In the genomic region with DNA sequence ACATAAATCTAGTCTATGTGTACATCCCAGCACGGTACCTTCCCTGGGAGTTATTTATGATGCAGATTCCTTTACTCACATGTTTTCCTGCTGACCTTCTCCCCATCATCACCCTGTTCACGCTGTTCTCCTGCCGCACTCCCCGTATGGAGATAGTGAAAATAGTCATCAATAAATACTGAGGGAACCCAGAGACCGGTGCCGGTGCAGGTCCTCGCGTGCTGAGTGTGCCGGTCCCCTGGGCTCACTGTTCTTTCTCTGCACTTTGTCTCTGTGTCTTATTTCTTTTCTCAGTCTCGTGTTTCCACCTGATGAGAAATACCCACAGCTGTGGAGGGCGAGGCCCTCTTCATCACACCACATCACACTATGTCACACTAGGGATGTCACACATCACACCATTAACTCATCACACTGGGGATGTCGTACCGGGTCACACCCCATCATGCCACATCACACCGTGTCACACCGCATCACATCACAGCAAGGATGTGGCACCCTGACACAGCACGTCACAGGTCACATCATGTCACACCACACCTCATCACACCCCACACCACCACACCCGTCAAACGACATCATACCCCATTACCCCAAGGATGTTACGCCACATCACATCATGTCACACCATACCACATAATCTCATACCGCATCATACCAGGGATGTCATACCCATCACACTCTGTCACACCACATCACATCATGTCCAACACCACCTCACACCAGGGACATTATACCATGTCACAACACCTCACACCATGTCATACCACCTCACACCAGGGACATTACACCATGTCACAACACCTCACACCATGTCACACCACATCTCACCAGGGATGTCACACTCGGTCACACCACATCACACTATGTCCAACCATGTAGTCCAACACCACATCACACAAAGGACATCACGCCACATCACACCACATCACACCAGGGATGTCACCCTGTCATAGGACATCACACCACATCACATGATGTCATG, we compare ENCODE assay signal across 21 cellular contexts.
A peak's percentile ranks its signal among the peaks of the same experiment; 100 is the strongest.
DNase-seq lines count a peak whose midpoint lies in the region; ATAC-seq and TF ChIP-seq lines count a peak whose summit lies in the region.
"Had no signal": no experiment of that assay in that cellular context is flagged by ENCODE, and none has a peak within 500 bp of the region (broad histone marks: within the 10 kb centered on the region; RNA-seq: fewer than 3 reads in every experiment).

No MANE protein-coding gene starts in this region.

- peak overlapping the region; percentile 37 to 96 (median 75) for H3K27ac Mint-ChIP-seq in IgD-negative memory B cell
- no peak overlapping the region for H3K27ac Mint-ChIP-seq in stimulated activated effector memory CD8-positive, alpha-beta T cell treated with anti-CD3 and anti-CD28 coated beads, Interleukin-12 subunit alpha, Interleukin-12 subunit beta, amount 100 ng/mL, for 72 hours
- H3K27ac Mint-ChIP-seq: activated CD4-positive, alpha-beta T cell treated with anti-CD3 and anti-CD28 coated beads for 36 hours; activated naive CD4-positive, alpha-beta T cell treated with anti-CD3 and anti-CD28 coated beads, Interleukin-2, amount 50 U/mL, for 72 hours; T-cell had no signal

- in situ Hi-C loops in GM13976 (cut with MboI; ENCODE audit: low sequenced_read_pairs, unreplicated experiment): no loop called here

- H3K27ac ChIP-seq in lung (ENCODE audit: low read depth in 1 of 2, low read length in 1 of 2): no peak overlapping the region
- no peak overlapping the region for H3K27ac ChIP-seq in testis
- no peak overlapping the region for H3K27ac ChIP-seq in colonic mucosa

- H3K4me3 ChIP-seq in lung (no peak overlapping the region), testis (no peak overlapping the region), colonic mucosa (no peak overlapping the region)
- H3K4me3 ChIP-seq: mucosa of descending colon had no signal

- no peak for TF ChIP-seq POLR2A in testis (IDR thresholded peaks at IDR 0.05)

- H3K4me1 ChIP-seq in lung (ENCODE audit: control insufficient read depth in 2 of 2, insufficient read depth in 2 of 2, low read length in 2 of 2) (no peaks in the 10 kb centered on the region), testis (no peaks in the 10 kb centered on the region), colonic mucosa (no peaks in the 10 kb centered on the region)

- no peaks in the 10 kb centered on the region for H3K36me3 Mint-ChIP-seq in IgD-negative memory B cell
- no peaks in the 10 kb centered on the region for H3K36me3 Mint-ChIP-seq in stimulated activated effector memory CD8-positive, alpha-beta T cell treated with anti-CD3 and anti-CD28 coated beads, Interleukin-12 subunit alpha, Interleukin-12 subunit beta, amount 100 ng/mL, for 72 hours
- H3K36me3 Mint-ChIP-seq: activated naive CD4-positive, alpha-beta T cell treated with anti-CD3 and anti-CD28 coated beads, Interleukin-2, amount 50 U/mL, for 72 hours; CD4-positive, alpha-beta memory T cell; T-cell had no signal

- WGBS in lung, 2 donors: 87 to 92% methylated on average over 22 of the region's 22 CpGs
- WGBS in testis, 2 donors: 82 to 83% methylated on average over 22 of the region's 22 CpGs

- H3K9ac ChIP-seq in colonic mucosa (ENCODE audit: low read depth in 2 of 2, low read length in 2 of 2): no peak overlapping the region

- no peaks in the 10 kb centered on the region for H3K27me3 Mint-ChIP-seq in IgD-negative memory B cell

- DNase-seq in GM13976 (ENCODE audit: low spot score) (peak; percentile 10), lung (ENCODE audit: low spot score) (no peak), testis (no peak), colonic mucosa (no peak)
- no peak for DNase-seq in stimulated activated effector memory CD8-positive, alpha-beta T cell treated with anti-CD3 and anti-CD28 coated beads, Interleukin-12 subunit alpha, Interleukin-12 subunit beta, amount 100 ng/mL, for 72 hours (ENCODE audit: low spot score in 2 of 2)
- DNase-seq: activated CD4-positive, alpha-beta T cell treated with anti-CD3 and anti-CD28 coated beads for 36 hours; CD4-positive, alpha-beta memory T cell; DMS 273 treated with DMSO at 0.1 percent for 48 hours; effector memory CD4-positive, alpha-beta T cell; foreskin melanocyte; hippocampal formation; mucosa of descending colon; NCI-H187 treated with DMSO at 0.1 percent for 48 hours; NCI-H748 treated with DMSO at 0.1 percent for 48 hours; right cardiac atrium; SHP77; stimulated activated CD8-positive, alpha-beta memory T cell treated with anti-CD3 and anti-CD28 coated beads, Interleukin-4, amount 100 ng/mL, for 48 hours; T-cell had no signal

- ATAC-seq in lung (ENCODE audit: insufficient read depth, low FRiP score) (peak; percentile 39), HG03439 (IDR thresholded peaks at IDR 0.05; ENCODE audit: unreplicated experiment) (no peak)
- ATAC-seq in stimulated activated effector memory CD8-positive, alpha-beta T cell treated with anti-CD3 and anti-CD28 coated beads, Interleukin-12 subunit alpha, Interleukin-12 subunit beta, amount 100 ng/mL, for 72 hours: peak; percentile 40
- ATAC-seq: activated CD4-positive, alpha-beta T cell treated with anti-CD3 and anti-CD28 coated beads for 36 hours; activated naive CD4-positive, alpha-beta T cell treated with anti-CD3 and anti-CD28 coated beads, Interleukin-2, amount 50 U/mL, for 72 hours; mucosa of descending colon; right cardiac atrium; T-cell had no signal

- intact Hi-C loops in testis (cut with DNase I; ENCODE audit: low total_unique reads): no loop called here
- intact Hi-C loops in colonic mucosa (cut with DNase I): no loop called here

- H3K9me3 ChIP-seq in lung (ENCODE audit: control insufficient read depth in 2 of 2, insufficient read depth in 1 of 2, low read length in 1 of 2) (peaks cover 0 to 9% of the 10 kb centered on the region in 2 donors), testis (no peaks in the 10 kb centered on the region), colonic mucosa (no peaks in the 10 kb centered on the region)
- H3K9me3 ChIP-seq: mucosa of descending colon had no signal

- no peaks in the 10 kb centered on the region for H3K36me3 ChIP-seq in lung (ENCODE audit: control insufficient read depth in 2 of 2, insufficient read depth in 2 of 2, low read length in 2 of 2)
- H3K36me3 ChIP-seq in testis (ENCODE audit: low read depth, missing control alignments): no peaks in the 10 kb centered on the region
- no peaks in the 10 kb centered on the region for H3K36me3 ChIP-seq in colonic mucosa

- H3K4me1 Mint-ChIP-seq in IgD-negative memory B cell: peaks cover 0 to 18% (median 7%) of the 10 kb centered on the region in 3 donors
- no peaks in the 10 kb centered on the region for H3K4me1 Mint-ChIP-seq in stimulated activated effector memory CD8-positive, alpha-beta T cell treated with anti-CD3 and anti-CD28 coated beads, Interleukin-12 subunit alpha, Interleukin-12 subunit beta, amount 100 ng/mL, for 72 hours
- H3K4me1 Mint-ChIP-seq: activated CD4-positive, alpha-beta T cell treated with anti-CD3 and anti-CD28 coated beads for 36 hours; CD4-positive, alpha-beta memory T cell; T-cell had no signal

- no peaks in the 10 kb centered on the region for H3K27me3 ChIP-seq in lung (ENCODE audit: control insufficient read depth, insufficient read depth)
- H3K27me3 ChIP-seq in testis: no peaks in the 10 kb centered on the region
- H3K27me3 ChIP-seq in colonic mucosa: no peaks in the 10 kb centered on the region

- TF ChIP-seq CTCF in GM13976 (IDR thresholded peaks at IDR 0.05; ENCODE audit: borderline replicate concordance, control extremely low read depth, extremely low read depth, insufficient read depth, missing control alignments): no peak
- no peak for TF ChIP-seq CTCF in lung (IDR thresholded peaks at IDR 0.05; ENCODE audit: control extremely low read depth, extremely low read depth)
- no peak for TF ChIP-seq CTCF in testis (IDR thresholded peaks at IDR 0.05)
- TF ChIP-seq CTCF in colonic mucosa (IDR thresholded peaks at IDR 0.05): no peak

- no peaks in the 10 kb centered on the region for H3K9me3 Mint-ChIP-seq in IgD-negative memory B cell
- no peaks in the 10 kb centered on the region for H3K9me3 Mint-ChIP-seq in stimulated activated effector memory CD8-positive, alpha-beta T cell treated with anti-CD3 and anti-CD28 coated beads, Interleukin-12 subunit alpha, Interleukin-12 subunit beta, amount 100 ng/mL, for 72 hours

- peak overlapping the region in 2 of 4 donors; percentile 8 to 18 for H3K4me3 Mint-ChIP-seq in IgD-negative memory B cell
- no peak overlapping the region for H3K4me3 Mint-ChIP-seq in stimulated activated effector memory CD8-positive, alpha-beta T cell treated with anti-CD3 and anti-CD28 coated beads, Interleukin-12 subunit alpha, Interleukin-12 subunit beta, amount 100 ng/mL, for 72 hours
- H3K4me3 Mint-ChIP-seq: activated CD4-positive, alpha-beta T cell treated with anti-CD3 and anti-CD28 coated beads for 36 hours; CD4-positive, alpha-beta memory T cell; T-cell had no signal
